ENCODE assay signal across 8 cellular contexts in the genomic region with DNA sequence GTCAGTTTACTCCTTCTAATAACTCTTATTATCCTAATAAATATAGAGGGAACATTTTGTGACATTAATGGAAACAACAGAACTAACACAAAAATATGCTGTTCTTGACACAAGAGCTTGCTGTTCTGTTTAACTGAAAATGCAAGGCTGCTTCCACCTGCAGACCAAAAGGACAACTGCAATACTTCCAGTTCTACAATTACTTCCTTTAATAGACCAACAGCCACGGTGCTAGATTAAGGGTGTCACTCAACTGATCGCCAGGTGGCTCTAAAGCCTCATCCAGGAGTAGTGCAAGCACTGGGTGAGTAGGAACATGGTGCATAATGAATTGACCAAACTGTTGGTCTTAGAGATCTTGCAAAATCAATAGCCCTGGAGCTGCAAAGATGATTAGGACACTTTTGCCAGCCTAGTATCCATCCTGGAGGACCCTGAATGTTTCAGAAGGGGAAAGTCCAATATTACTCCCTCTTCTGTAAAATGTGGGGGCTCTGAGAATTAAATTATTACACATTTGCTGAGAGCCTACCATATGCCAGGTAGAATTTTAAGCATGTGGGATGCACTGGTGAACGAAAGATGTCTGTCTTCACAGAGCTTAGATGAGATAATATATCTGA. TPM values are rescaled to one million over a fixed set of nuclear protein-coding genes. Genes with fewer than 3 reads are reported as not detected.
DNase-seq lines count a peak whose midpoint lies in the region; ATAC-seq and TF ChIP-seq lines count a peak whose summit lies in the region.

No MANE protein-coding gene starts in this region.

- POLR2A ChIA-PET in activated CD4-positive, alpha-beta T cell treated with anti-CD3 and anti-CD28 coated beads for 36 hours (lab: Charles Lee), result no interaction called here

- H3K9me3 Mint-ChIP-seq in activated CD4-positive, alpha-beta T cell treated with anti-CD3 and anti-CD28 coated beads for 36 hours (ENCODE audit: low read depth), result no peaks in the 10 kb centered on the region
- no peaks in the 10 kb centered on the region for H3K9me3 Mint-ChIP-seq in stimulated activated effector memory CD8-positive, alpha-beta T cell treated with anti-CD3 and anti-CD28 coated beads, Interleukin-12 subunit alpha, Interleukin-12 subunit beta, amount 100 ng/mL, for 72 hours
- H3K9me3 Mint-ChIP-seq in immature natural killer cell, result peaks cover 0 to 6% (median 0%) of the 10 kb centered on the region in 6 donors

- TF ChIP-seq RAD21 in Ishikawa (IDR thresholded peaks at IDR 0.05; ENCODE audit: low read depth), result peak; percentile 98

- CTCF ChIA-PET in activated CD4-positive, alpha-beta T cell treated with anti-CD3 and anti-CD28 coated beads for 36 hours (lab: Charles Lee), result interaction anchor here (0.5 to 1.9 kb wide), 3 partner anchors 14 to 423 kb away, joined by 3 to 6 read pairs (median 3); no protein-coding TSS in a partner anchor

- H3K27ac Mint-ChIP-seq in activated CD4-positive, alpha-beta T cell treated with anti-CD3 and anti-CD28 coated beads for 36 hours, result no peak overlapping the region
- no peak overlapping the region for H3K27ac Mint-ChIP-seq in stimulated activated effector memory CD8-positive, alpha-beta T cell treated with anti-CD3 and anti-CD28 coated beads, Interleukin-12 subunit alpha, Interleukin-12 subunit beta, amount 100 ng/mL, for 72 hours
- no peak overlapping the region for H3K27ac Mint-ChIP-seq in immature natural killer cell

- peak; percentile 40 for DNase-seq in activated CD4-positive, alpha-beta T cell treated with anti-CD3 and anti-CD28 coated beads for 36 hours
- no peak for DNase-seq in activated CD4-positive, alpha-beta T cell treated with anti-CD3 and anti-CD28 coated beads, Interleukin-2, amount 50 U/mL, for 1 hour
- DNase-seq in germinal center (ENCODE audit: low spot score) (peak; percentile 5), immature natural killer cell (no peak)
- no peak for DNase-seq in stimulated activated effector memory CD8-positive, alpha-beta T cell treated with anti-CD3 and anti-CD28 coated beads, Interleukin-12 subunit alpha, Interleukin-12 subunit beta, amount 100 ng/mL, for 72 hours (ENCODE audit: low spot score in 2 of 2)

- H3K4me1 Mint-ChIP-seq in activated CD4-positive, alpha-beta T cell treated with anti-CD3 and anti-CD28 coated beads for 36 hours, result peaks cover 13% of the 10 kb centered on the region
- H3K4me1 Mint-ChIP-seq in stimulated activated effector memory CD8-positive, alpha-beta T cell treated with anti-CD3 and anti-CD28 coated beads, Interleukin-12 subunit alpha, Interleukin-12 subunit beta, amount 100 ng/mL, for 72 hours, result no peaks in the 10 kb centered on the region
- no peaks in the 10 kb centered on the region for H3K4me1 Mint-ChIP-seq in immature natural killer cell

- H3K27me3 Mint-ChIP-seq in activated CD4-positive, alpha-beta T cell treated with anti-CD3 and anti-CD28 coated beads for 36 hours, result peaks cover 17% of the 10 kb centered on the region
- peaks cover 0 to 5% (median 3%) of the 10 kb centered on the region in 3 donors for H3K27me3 Mint-ChIP-seq in immature natural killer cell (ENCODE audit: low read depth in 3 of 3)

- TF ChIP-seq EP300 in Ishikawa (IDR thresholded peaks at IDR 0.05; ENCODE audit: borderline replicate concordance), result no peak

- H3K4me3 Mint-ChIP-seq in activated CD4-positive, alpha-beta T cell treated with anti-CD3 and anti-CD28 coated beads for 36 hours, result no peak overlapping the region
- no peak overlapping the region for H3K4me3 Mint-ChIP-seq in stimulated activated effector memory CD8-positive, alpha-beta T cell treated with anti-CD3 and anti-CD28 coated beads, Interleukin-12 subunit alpha, Interleukin-12 subunit beta, amount 100 ng/mL, for 72 hours
- H3K4me3 Mint-ChIP-seq in immature natural killer cell, result no peak overlapping the region

- intact Hi-C loops in activated CD4-positive, alpha-beta T cell treated with anti-CD3 and anti-CD28 coated beads for 36 hours (cut with DNase I, micrococcal nuclease), result loop anchor here in 1 of 2 experiments (10.0 kb wide), 1 partner anchor 310 kb away; no protein-coding TSS in a partner anchor

- no peaks in the 10 kb centered on the region for H3K36me3 Mint-ChIP-seq in activated CD4-positive, alpha-beta T cell treated with anti-CD3 and anti-CD28 coated beads for 36 hours (ENCODE audit: low read depth)
- H3K36me3 Mint-ChIP-seq in stimulated activated effector memory CD8-positive, alpha-beta T cell treated with anti-CD3 and anti-CD28 coated beads, Interleukin-12 subunit alpha, Interleukin-12 subunit beta, amount 100 ng/mL, for 72 hours, result no peaks in the 10 kb centered on the region
- H3K36me3 Mint-ChIP-seq in immature natural killer cell, result no peaks in the 10 kb centered on the region

- ATAC-seq in activated CD4-positive, alpha-beta T cell treated with anti-CD3 and anti-CD28 coated beads for 36 hours, result peak; percentile 57
- ATAC-seq in GM21737 (IDR thresholded peaks at IDR 0.05; ENCODE audit: unreplicated experiment), result peak; percentile 92
- ATAC-seq in SK-N-SH treated with all-trans-retinoic acid at 6 μM for 48 hours, result peak; percentile 58
- peak; percentile 61 for ATAC-seq in stimulated activated effector memory CD8-positive, alpha-beta T cell treated with anti-CD3 and anti-CD28 coated beads, Interleukin-12 subunit alpha, Interleukin-12 subunit beta, amount 100 ng/mL, for 72 hours

TF ChIP-seq in Ishikawa, 13 proteins besides CTCF, POLR2A, EP300 and RAD21:
- TF ChIP-seq CEBPB (IDR thresholded peaks at IDR 0.05), result no peak
- TF ChIP-seq, protein P1, sequence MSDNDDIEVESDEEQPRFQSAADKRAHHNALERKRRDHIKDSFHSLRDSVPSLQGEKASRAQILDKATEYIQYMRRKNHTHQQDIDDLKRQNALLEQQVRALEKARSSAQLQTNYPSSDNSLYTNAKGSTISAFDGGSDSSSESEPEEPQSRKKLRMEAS (IDR thresholded peaks at IDR 0.05), result peak; percentile 37; the same call in 1 of the 2 replicates
- no peak for TF ChIP-seq FOXM1 (IDR thresholded peaks at IDR 0.05; ENCODE audit: borderline replicate concordance, low read depth)

TF ChIP-seq in SK-N-SH treated with all-trans-retinoic acid at 6 μM for 48 hours, 23 proteins besides CTCF, POLR2A, EP300 and RAD21:
- TF ChIP-seq ARNTL (CRISPR knock-in tag; IDR thresholded peaks at IDR 0.05; ENCODE audit: borderline replicate concordance, low read depth), result no peak
- TF ChIP-seq ZC3H10 (CRISPR knock-in tag; IDR thresholded peaks at IDR 0.05), result no peak
- no peak for TF ChIP-seq BACH2 (CRISPR knock-in tag; IDR thresholded peaks at IDR 0.05; ENCODE audit: borderline replicate concordance)
- TF ChIP-seq, protein P2, sequence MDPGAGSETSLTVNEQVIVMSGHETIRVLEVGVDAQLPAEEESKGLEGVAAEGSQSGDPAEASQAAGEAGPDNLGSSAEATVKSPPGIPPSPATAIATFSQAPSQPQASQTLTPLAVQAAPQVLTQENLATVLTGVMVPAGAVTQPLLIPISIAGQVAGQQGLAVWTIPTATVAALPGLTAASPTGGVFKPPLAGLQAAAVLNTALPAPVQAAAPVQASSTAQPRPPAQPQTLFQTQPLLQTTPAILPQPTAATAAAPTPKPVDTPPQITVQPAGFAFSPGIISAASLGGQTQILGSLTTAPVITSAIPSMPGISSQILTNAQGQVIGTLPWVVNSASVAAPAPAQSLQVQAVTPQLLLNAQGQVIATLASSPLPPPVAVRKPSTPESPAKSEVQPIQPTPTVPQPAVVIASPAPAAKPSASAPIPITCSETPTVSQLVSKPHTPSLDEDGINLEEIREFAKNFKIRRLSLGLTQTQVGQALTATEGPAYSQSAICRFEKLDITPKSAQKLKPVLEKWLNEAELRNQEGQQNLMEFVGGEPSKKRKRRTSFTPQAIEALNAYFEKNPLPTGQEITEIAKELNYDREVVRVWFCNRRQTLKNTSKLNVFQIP (CRISPR knock-in tag; IDR thresholded peaks at IDR 0.05; ENCODE audit: borderline replicate concordance, low read depth), result no peak
- TF ChIP-seq ZNF70 (CRISPR knock-in tag; IDR thresholded peaks at IDR 0.05), result no peak
- no peak for TF ChIP-seq ZFP3 (CRISPR knock-in tag; IDR thresholded peaks at IDR 0.05)
- TF ChIP-seq ISL1 (CRISPR knock-in tag; IDR thresholded peaks at IDR 0.05), result no peak

RNA-seq across cellular contexts. Expression of a gene that starts 3.6 kb away (rescaled TPM):
- total RNA-seq in activated CD4-positive, alpha-beta T cell treated with anti-CD3 and anti-CD28 coated beads for 36 hours, result not detected
- not detected for polyA plus RNA-seq in immature natural killer cell

Comparison
In these comparisons a context has a peak if more than half of its experiments do, and no peak if none do; other contexts are left out.
1. DNase-seq: peak in activated CD4-positive, alpha-beta T cell treated with anti-CD3 and anti-CD28 coated beads for 36 hours (single experiment) and germinal center (single experiment); none in activated CD4-positive, alpha-beta T cell treated with anti-CD3 and anti-CD28 coated beads, Interleukin-2, amount 50 U/mL, for 1 hour (single experiment), stimulated activated effector memory CD8-positive, alpha-beta T cell treated with anti-CD3 and anti-CD28 coated beads, Interleukin-12 subunit alpha, Interleukin-12 subunit beta, amount 100 ng/mL, for 72 hours (0 of 2) and immature natural killer cell (0 of 3).
2. Peak in every context shown above with its lines, with median percentiles within 50 percentile points of each other: ATAC-seq.